ENCODE assay signal across 15 cellular contexts in genomic region chr6:87333591-87334181, GRCh38. TPM values are rescaled to one million over a fixed set of nuclear protein-coding genes. Genes with fewer than 3 reads are reported as not detected.
A peak's percentile ranks its signal among the peaks of the same experiment; 100 is the strongest.
DNase-seq lines count a peak whose midpoint lies in the region; ATAC-seq, FAIRE-seq and TF ChIP-seq lines count a peak whose summit lies in the region.
"Had no signal": no experiment of that assay in that cellular context is flagged by ENCODE, and none has a peak within 500 bp of the region (broad histone marks: within the 10 kb centered on the region; RNA-seq: fewer than 3 reads in every experiment).

No MANE protein-coding gene starts in this region.

- H3K79me2 ChIP-seq in HepG2 (ENCODE audit: insufficient read depth, low read length) (no peaks in the 10 kb centered on the region), OCI-LY7 (ENCODE audit: insufficient read depth, low read depth, low read length) (peaks cover 11% of the 10 kb centered on the region; the same call in 1 of the 2 replicates)

- H2AFZ ChIP-seq in HepG2 (ENCODE audit: low read length) (no peak overlapping the region), OCI-LY7 (ENCODE audit: low read length) (no peak overlapping the region)

- no peaks in the 10 kb centered on the region for H3K36me3 ChIP-seq in right lobe of liver
- no peaks in the 10 kb centered on the region; a peak in 1 of 5 replicates for H3K36me3 ChIP-seq in HepG2 (replicated peaks in 1 of 2; ENCODE audit: control insufficient read depth in 1 of 2, insufficient read depth in 2 of 2, low read length in 2 of 2)
- no peaks in the 10 kb centered on the region; the same call in 1 of the 2 replicates for H3K36me3 ChIP-seq in OCI-LY7 (ENCODE audit: insufficient read depth, low read length)
- H3K36me3 ChIP-seq in thymus (ENCODE audit: control insufficient read depth, insufficient read depth): no peaks in the 10 kb centered on the region
- H3K36me3 ChIP-seq: esophagus squamous epithelium, sigmoid colon had no signal

- H3K4me2 ChIP-seq in HepG2 (ENCODE audit: low read depth, low read length): no peak overlapping the region
- peak overlapping the region; percentile 17; the same call in 1 of the 2 replicates for H3K4me2 ChIP-seq in OCI-LY7 (ENCODE audit: low read length)

- H3K4me3 ChIP-seq in right lobe of liver (no peak overlapping the region), HepG2 (replicated peaks in 1 of 3; ENCODE audit: insufficient read depth in 1 of 3, low read depth in 2 of 3, low read length in 3 of 3) (no peak overlapping the region), OCI-LY7 (ENCODE audit: low read depth, low read length, poor library complexity, severe bottlenecking) (no peak overlapping the region), thymus (ENCODE audit: low read length) (no peak overlapping the region)
- H3K4me3 ChIP-seq: esophagus squamous epithelium, lung, sigmoid colon had no signal

- no peak overlapping the region for H3K4me3 Mint-ChIP-seq in stimulated activated effector memory CD8-positive, alpha-beta T cell treated with anti-CD3 and anti-CD28 coated beads, Interleukin-12 subunit alpha, Interleukin-12 subunit beta, amount 100 ng/mL, for 72 hours
- H3K4me3 Mint-ChIP-seq in Calu3 (ENCODE audit: low read depth, unreplicated experiment): no peak overlapping the region

- H3K9me3 ChIP-seq in right lobe of liver: no peaks in the 10 kb centered on the region
- no peaks in the 10 kb centered on the region for H3K9me3 ChIP-seq in HepG2 (ENCODE audit: low read length)
- no peaks in the 10 kb centered on the region for H3K9me3 ChIP-seq in OCI-LY7 (ENCODE audit: low read length)
- no peaks in the 10 kb centered on the region for H3K9me3 ChIP-seq in thymus (ENCODE audit: control insufficient read depth)
- H3K9me3 ChIP-seq: esophagus squamous epithelium, sigmoid colon had no signal

- TF ChIP-seq CTCF in right lobe of liver (IDR thresholded peaks at IDR 0.05): no peak
- TF ChIP-seq CTCF in HepG2 (CRISPR knock-in tag; IDR thresholded peaks at IDR 0.05): no peak
- no peak for TF ChIP-seq CTCF in OCI-LY7 (conservative IDR thresholded peaks at IDR 0.05; ENCODE audit: low read length)
- no peak for TF ChIP-seq CTCF in Calu3 (IDR thresholded peaks at IDR 0.05; ENCODE audit: unreplicated experiment)

- H3K4me1 ChIP-seq in right lobe of liver: no peaks in the 10 kb centered on the region
- no peaks in the 10 kb centered on the region for H3K4me1 ChIP-seq in HepG2 (ENCODE audit: insufficient read depth, low read length)
- peaks cover 36% of the 10 kb centered on the region for H3K4me1 ChIP-seq in OCI-LY7 (ENCODE audit: insufficient read depth, low read length, poor library complexity, severe bottlenecking)
- H3K4me1 ChIP-seq in thymus (ENCODE audit: control insufficient read depth, insufficient read depth, low read length): peaks cover 7% of the 10 kb centered on the region
- H3K4me1 ChIP-seq: sigmoid colon had no signal

- POLR2A ChIA-PET in HepG2 (lab: Yijun Ruan, JAX) (no interaction called here), OCI-LY7 (lab: Charles Lee) (no interaction called here)

- H3K4me1 Mint-ChIP-seq in stimulated activated effector memory CD8-positive, alpha-beta T cell treated with anti-CD3 and anti-CD28 coated beads, Interleukin-12 subunit alpha, Interleukin-12 subunit beta, amount 100 ng/mL, for 72 hours: peaks cover 22% of the 10 kb centered on the region
- H3K4me1 Mint-ChIP-seq in Calu3 (ENCODE audit: low read depth, unreplicated experiment): no peaks in the 10 kb centered on the region

- no peak overlapping the region for H3K27ac Mint-ChIP-seq in stimulated activated effector memory CD8-positive, alpha-beta T cell treated with anti-CD3 and anti-CD28 coated beads, Interleukin-12 subunit alpha, Interleukin-12 subunit beta, amount 100 ng/mL, for 72 hours
- H3K27ac Mint-ChIP-seq in Calu3 (ENCODE audit: unreplicated experiment): no peak overlapping the region

- TF ChIP-seq RAD21 in HepG2 (CRISPR knock-in tag; IDR thresholded peaks at IDR 0.05): no peak

- no peaks in the 10 kb centered on the region for H3K9me2 ChIP-seq in OCI-LY7 (ENCODE audit: insufficient read depth, low read length)

- 38% methylated on average over 3 of the region's 3 CpGs for WGBS in right lobe of liver (ENCODE audit: insufficient coverage, low coverage, low lambda C conversion rate, missing lambda C conversion rate)
- 91% methylated on average over 3 of the region's 3 CpGs for WGBS in HepG2 (ENCODE audit: low lambda C conversion rate)
- 64% methylated on average over 3 of the region's 3 CpGs for WGBS in thymus

- no peak for FAIRE-seq in HepG2 (lab: Jason Lieb, UNC)

- intact Hi-C loops in right lobe of liver (cut with DNase I) (no loop called here), HepG2 (cut with micrococcal nuclease; ENCODE audit: unreplicated experiment) (no loop called here), OCI-LY7 (cut with micrococcal nuclease; ENCODE audit: unreplicated experiment) (no loop called here), Calu3 (cut with micrococcal nuclease; ENCODE audit: unreplicated experiment) (no loop called here)

- CTCF ChIA-PET in HepG2 (lab: Yijun Ruan, JAX; ENCODE audit: low intra/inter-chr PET ratio, low total read pairs): no interaction called here
- CTCF ChIA-PET in OCI-LY7 (lab: Charles Lee; ENCODE audit: unreplicated experiment): no interaction called here
- CTCF ChIA-PET in Calu3 (lab: Charles Lee): no interaction called here

- H3K9me3 Mint-ChIP-seq in stimulated activated effector memory CD8-positive, alpha-beta T cell treated with anti-CD3 and anti-CD28 coated beads, Interleukin-12 subunit alpha, Interleukin-12 subunit beta, amount 100 ng/mL, for 72 hours: no peaks in the 10 kb centered on the region
- H3K9me3 Mint-ChIP-seq in Calu3 (ENCODE audit: low read depth, unreplicated experiment): no peaks in the 10 kb centered on the region

- H3K27me3 Mint-ChIP-seq in Calu3 (ENCODE audit: unreplicated experiment): no peaks in the 10 kb centered on the region

- no TSS peak for BruUV-seq in HepG2 (replicated peaks; lab: Mats Ljungman, UMichigan)
- no TSS peak for BruUV-seq in OCI-LY7 (replicated peaks; lab: Mats Ljungman, UMichigan)
- no TSS peak for BruUV-seq in Calu3 (replicated peaks; lab: Mats Ljungman, UMichigan)

- H3K27me3 ChIP-seq in right lobe of liver: no peaks in the 10 kb centered on the region
- H3K27me3 ChIP-seq in HepG2 (ENCODE audit: control insufficient read depth in 1 of 2, insufficient read depth in 2 of 2, low read length in 2 of 2): no peaks in the 10 kb centered on the region
- no peaks in the 10 kb centered on the region for H3K27me3 ChIP-seq in thymus (ENCODE audit: control insufficient read depth, insufficient read depth)
- H3K27me3 ChIP-seq: esophagus squamous epithelium, sigmoid colon had no signal

- H3K9ac ChIP-seq in HepG2 (ENCODE audit: insufficient read depth, low read depth, low read length): no peak overlapping the region

- in situ Hi-C loops in HepG2 (cut with HindIII; ENCODE audit: extremely low pct_ligation_motif_present, low pct_unique_long_range_greater_than_20kb): no loop called here

- TF ChIP-seq POLR2A in right lobe of liver (IDR thresholded peaks at IDR 0.05): no peak
- TF ChIP-seq POLR2A in HepG2 (IDR thresholded peaks at IDR 0.05; ENCODE audit: insufficient read depth in 1 of 2, low read depth in 2 of 2, low read length in 2 of 2): no peak
- no peak for TF ChIP-seq POLR2A in erythroblast (IDR thresholded peaks at IDR 0.05; ENCODE audit: low read length)

- H4K20me1 ChIP-seq in HepG2 (ENCODE audit: insufficient read depth, low read length) (no peaks in the 10 kb centered on the region), OCI-LY7 (ENCODE audit: insufficient read depth, low read length) (no peaks in the 10 kb centered on the region)

- no peak for TF ChIP-seq EP300 in HepG2 (IDR thresholded peaks at IDR 0.05; ENCODE audit: low read depth in 2 of 2, low read length in 2 of 2)
- no peak for TF ChIP-seq EP300 in HepG2 (CRISPR knock-in tag; IDR thresholded peaks at IDR 0.05; ENCODE audit: borderline replicate concordance)

- H3K36me3 Mint-ChIP-seq in stimulated activated effector memory CD8-positive, alpha-beta T cell treated with anti-CD3 and anti-CD28 coated beads, Interleukin-12 subunit alpha, Interleukin-12 subunit beta, amount 100 ng/mL, for 72 hours: no peaks in the 10 kb centered on the region
- H3K36me3 Mint-ChIP-seq in Calu3 (ENCODE audit: insufficient read depth, unreplicated experiment): no peaks in the 10 kb centered on the region

- no peak overlapping the region for H3K27ac ChIP-seq in right lobe of liver
- H3K27ac ChIP-seq in HepG2 (ENCODE audit: extremely low read length, insufficient read depth, low read length): no peak overlapping the region
- H3K27ac ChIP-seq in OCI-LY7 (ENCODE audit: low read depth, low read length, poor library complexity, severe bottlenecking): no peak overlapping the region
- H3K27ac ChIP-seq in thymus (ENCODE audit: low read depth): peak overlapping the region; percentile 13
- H3K27ac ChIP-seq: C4-2B, esophagus squamous epithelium, sigmoid colon had no signal

- DNase-seq in right lobe of liver: no peak
- no peak for DNase-seq in HepG2 (ENCODE audit: low spot score)
- DNase-seq in OCI-LY7 (ENCODE audit: low spot score): peak; percentile 41
- peak; percentile 54 to 72 for DNase-seq in erythroblast (lab: John Stamatoyannopoulos, UW)
- no peak for DNase-seq in stimulated activated effector memory CD8-positive, alpha-beta T cell treated with anti-CD3 and anti-CD28 coated beads, Interleukin-12 subunit alpha, Interleukin-12 subunit beta, amount 100 ng/mL, for 72 hours (ENCODE audit: low spot score in 2 of 2)
- DNase-seq in Calu3: no peak
- no peak for DNase-seq in stimulated activated CD4-positive, alpha-beta T cell treated with anti-CD3 and anti-CD28 coated beads, Interleukin-15, amount 100 ng/mL, for 24 hours
- DNase-seq: activated CD4-positive, CD25-positive, alpha-beta regulatory T cell; esophagus squamous epithelium; PC-3; sigmoid colon had no signal

- ATAC-seq in right lobe of liver (peak in 3 of 4 donors; percentile 27 to 40 (median 35)), HepG2 (no peak)
- ATAC-seq in stimulated activated effector memory CD8-positive, alpha-beta T cell treated with anti-CD3 and anti-CD28 coated beads, Interleukin-12 subunit alpha, Interleukin-12 subunit beta, amount 100 ng/mL, for 72 hours: no peak
- ATAC-seq: PC-3 had no signal

RNA-seq across cellular contexts. Expression of gene GJB7, which starts 4.6 kb away (rescaled TPM):
- total RNA-seq in right lobe of liver (not detected), HepG2 (2016; rRNA removed; fragmentation: Illumina TruSeq; extraction: Trizol) (not detected in 2 replicates), OCI-LY7 (2022) (not detected in 2 replicates), Calu3 (2022) (0.47 TPM in 1 of 2 replicates, not detected in the other)
- not detected in 2 replicates for total RNA-seq in HepG2 (2016; cell fraction: cytosol; rRNA removed; fragmentation: Illumina TruSeq; extraction: Trizol; ENCODE audit: low read depth)
- not detected in 2 replicates for total RNA-seq in HepG2 (2016; cell fraction: insoluble cytoplasmic fraction; rRNA removed; fragmentation: Illumina TruSeq; extraction: Trizol)
- not detected in 2 replicates for total RNA-seq in HepG2 (2016; cell fraction: membrane; rRNA removed; fragmentation: Illumina TruSeq; extraction: Trizol)
- total RNA-seq in HepG2 (2016; cell fraction: nucleus; rRNA removed; fragmentation: Illumina TruSeq; extraction: Trizol): not detected in 2 replicates
- polyA plus RNA-seq in HepG2 (2011; rRNA removed) (not detected in 2 replicates), thymus (0.07 TPM)
- polyA plus RNA-seq in HepG2 (2011; cell fraction: cytosol; rRNA removed): not detected in 2 replicates
- not detected in 2 replicates for polyA plus RNA-seq in HepG2 (2011; cell fraction: nucleus; rRNA removed)
- polyA plus RNA-seq in HepG2 (2012): not detected in 2 replicates
- polyA plus RNA-seq in HepG2 (2016; cell fraction: cytosol; fragmentation: Illumina TruSeq; extraction: Trizol; ENCODE audit: low read depth): not detected in 2 replicates
- polyA plus RNA-seq in HepG2 (2016; cell fraction: insoluble cytoplasmic fraction; fragmentation: Illumina TruSeq; extraction: Trizol; ENCODE audit: low read depth): not detected in 2 replicates
- not detected in 2 replicates for polyA plus RNA-seq in HepG2 (2016; cell fraction: membrane; fragmentation: Illumina TruSeq; extraction: Trizol; ENCODE audit: low read depth)
- polyA plus RNA-seq in HepG2 (2016; cell fraction: nucleus; fragmentation: Illumina TruSeq; extraction: Trizol; ENCODE audit: insufficient read depth, low read depth): not detected in 2 replicates
- not detected in 2 replicates for polyA minus RNA-seq in HepG2 (2011; rRNA and poly(A)+ RNA removed; ENCODE audit: low replicate concordance)
- not detected in 2 replicates for polyA minus RNA-seq in HepG2 (2011; cell fraction: cytosol; rRNA and poly(A)+ RNA removed)
- polyA minus RNA-seq in HepG2 (2011; cell fraction: nucleus; rRNA and poly(A)+ RNA removed): not detected in 2 replicates
- total RNA-seq in OCI-LY7 (2014; rRNA removed; shearing (Covaris generic)): not detected in 2 replicates
- total RNA-seq: esophagus squamous epithelium, sigmoid colon had no signal
- polyA plus RNA-seq: adipose tissue, sigmoid colon had no signal

RNA-seq across cellular contexts. Expression of gene C6orf163, which starts 10.9 kb away (rescaled TPM):
- total RNA-seq in right lobe of liver: 1 to 10 TPM in 4 of 6 experiments, under 1 TPM in 2; 0.55 to 1.7 (median 1.4) TPM
- total RNA-seq in HepG2 (2016; rRNA removed; fragmentation: Illumina TruSeq; extraction: Trizol): 0.79 and 1.8 TPM in 2 replicates
- total RNA-seq in HepG2 (2016; cell fraction: cytosol; rRNA removed; fragmentation: Illumina TruSeq; extraction: Trizol; ENCODE audit: low read depth): 0.51 and 0.79 TPM in 2 replicates
- total RNA-seq in HepG2 (2016; cell fraction: insoluble cytoplasmic fraction; rRNA removed; fragmentation: Illumina TruSeq; extraction: Trizol): 1.7 TPM in 1 of 2 replicates, not detected in the other
- total RNA-seq in HepG2 (2016; cell fraction: membrane; rRNA removed; fragmentation: Illumina TruSeq; extraction: Trizol): 0.41 and 0.65 TPM in 2 replicates
- 3.7 and 5.6 TPM in 2 replicates for total RNA-seq in HepG2 (2016; cell fraction: nucleus; rRNA removed; fragmentation: Illumina TruSeq; extraction: Trizol)
- polyA plus RNA-seq in HepG2 (2011; rRNA removed): 0.62 and 1.0 TPM in 2 replicates
- 0.04 and 0.12 TPM in 2 replicates for polyA plus RNA-seq in HepG2 (2011; cell fraction: cytosol; rRNA removed)
- 1.6 and 2.4 TPM in 2 replicates for polyA plus RNA-seq in HepG2 (2011; cell fraction: nucleus; rRNA removed)
- 1.0 and 1.1 TPM in 2 replicates for polyA plus RNA-seq in HepG2 (2012)
- 0.25 and 0.34 TPM in 2 replicates for polyA plus RNA-seq in HepG2 (2016; cell fraction: cytosol; fragmentation: Illumina TruSeq; extraction: Trizol; ENCODE audit: low read depth)
- polyA plus RNA-seq in HepG2 (2016; cell fraction: insoluble cytoplasmic fraction; fragmentation: Illumina TruSeq; extraction: Trizol; ENCODE audit: low read depth): 0.59 and 0.89 TPM in 2 replicates
- polyA plus RNA-seq in HepG2 (2016; cell fraction: membrane; fragmentation: Illumina TruSeq; extraction: Trizol; ENCODE audit: low read depth): 0.28 TPM in 1 of 2 replicates, not detected in the other
- 4.5 and 5.2 TPM in 2 replicates for polyA plus RNA-seq in HepG2 (2016; cell fraction: nucleus; fragmentation: Illumina TruSeq; extraction: Trizol; ENCODE audit: insufficient read depth, low read depth)
- 0.33 and 0.40 TPM in 2 replicates for polyA minus RNA-seq in HepG2 (2011; rRNA and poly(A)+ RNA removed; ENCODE audit: low replicate concordance)
- 0.44 TPM in 1 of 2 replicates, not detected in the other for polyA minus RNA-seq in HepG2 (2011; cell fraction: cytosol; rRNA and poly(A)+ RNA removed)
- 7.3 and 10.1 TPM in 2 replicates for polyA minus RNA-seq in HepG2 (2011; cell fraction: nucleus; rRNA and poly(A)+ RNA removed)
- 1.4 and 7.2 TPM in 2 replicates for total RNA-seq in OCI-LY7 (2014; rRNA removed; shearing (Covaris generic))
- total RNA-seq in OCI-LY7 (2022): 2.8 and 3.0 TPM in 2 replicates
- 1.5 TPM for polyA plus RNA-seq in thymus
- total RNA-seq in Calu3 (2022): 5.9 TPM in 2 replicates

RNA-seq across cellular contexts. Expression of gene SMIM8, which starts 11.3 kb away (rescaled TPM):
- total RNA-seq in right lobe of liver: 1 to 10 TPM; 2.8 to 5.9 (median 4.3) TPM
- 10.0 and 12.2 TPM in 2 replicates for total RNA-seq in HepG2 (2016; rRNA removed; fragmentation: Illumina TruSeq; extraction: Trizol)
- total RNA-seq in HepG2 (2016; cell fraction: cytosol; rRNA removed; fragmentation: Illumina TruSeq; extraction: Trizol; ENCODE audit: low read depth): 3.2 and 5.1 TPM in 2 replicates
- total RNA-seq in HepG2 (2016; cell fraction: insoluble cytoplasmic fraction; rRNA removed; fragmentation: Illumina TruSeq; extraction: Trizol): 10.9 and 16.1 TPM in 2 replicates
- total RNA-seq in HepG2 (2016; cell fraction: membrane; rRNA removed; fragmentation: Illumina TruSeq; extraction: Trizol): 5.3 and 5.5 TPM in 2 replicates
- total RNA-seq in HepG2 (2016; cell fraction: nucleus; rRNA removed; fragmentation: Illumina TruSeq; extraction: Trizol): 9.9 and 11.3 TPM in 2 replicates
- polyA plus RNA-seq in HepG2 (2011; rRNA removed): 3.9 and 4.8 TPM in 2 replicates
- polyA plus RNA-seq in HepG2 (2011; cell fraction: cytosol; rRNA removed): 1.4 and 2.2 TPM in 2 replicates
- 2.2 and 3.6 TPM in 2 replicates for polyA plus RNA-seq in HepG2 (2011; cell fraction: nucleus; rRNA removed)
- 5.3 and 7.3 TPM in 2 replicates for polyA plus RNA-seq in HepG2 (2012)
- polyA plus RNA-seq in HepG2 (2016; cell fraction: cytosol; fragmentation: Illumina TruSeq; extraction: Trizol; ENCODE audit: low read depth): 2.5 and 2.7 TPM in 2 replicates
- polyA plus RNA-seq in HepG2 (2016; cell fraction: insoluble cytoplasmic fraction; fragmentation: Illumina TruSeq; extraction: Trizol; ENCODE audit: low read depth): 13.5 and 14.7 TPM in 2 replicates
- polyA plus RNA-seq in HepG2 (2016; cell fraction: membrane; fragmentation: Illumina TruSeq; extraction: Trizol; ENCODE audit: low read depth): 3.8 and 4.7 TPM in 2 replicates
- polyA plus RNA-seq in HepG2 (2016; cell fraction: nucleus; fragmentation: Illumina TruSeq; extraction: Trizol; ENCODE audit: insufficient read depth, low read depth): 8.7 and 9.5 TPM in 2 replicates
- polyA minus RNA-seq in HepG2 (2011; rRNA and poly(A)+ RNA removed; ENCODE audit: low replicate concordance): 0.89 and 1.1 TPM in 2 replicates
- polyA minus RNA-seq in HepG2 (2011; cell fraction: cytosol; rRNA and poly(A)+ RNA removed): 2.3 and 5.1 TPM in 2 replicates
- polyA minus RNA-seq in HepG2 (2011; cell fraction: nucleus; rRNA and poly(A)+ RNA removed): 12.4 and 14.7 TPM in 2 replicates
- 6.6 TPM in 2 replicates for total RNA-seq in OCI-LY7 (2014; rRNA removed; shearing (Covaris generic))
- total RNA-seq in OCI-LY7 (2022): 12.5 and 14.3 TPM in 2 replicates
- polyA plus RNA-seq in thymus: 8.8 TPM
- total RNA-seq in Calu3 (2022): 15.1 and 19.0 TPM in 2 replicates

Comparison
In these comparisons a context has a peak if more than half of its experiments do, and no peak if none do; other contexts are left out.
1. ATAC-seq: peak in right lobe of liver (3 of 4); none in HepG2 (single experiment) and stimulated activated effector memory CD8-positive, alpha-beta T cell treated with anti-CD3 and anti-CD28 coated beads, Interleukin-12 subunit alpha, Interleukin-12 subunit beta, amount 100 ng/mL, for 72 hours (single experiment).
2. DNase-seq: peak in OCI-LY7 (single experiment) and erythroblast (2 of 2); none in right lobe of liver (0 of 3), HepG2 (single experiment), stimulated activated effector memory CD8-positive, alpha-beta T cell treated with anti-CD3 and anti-CD28 coated beads, Interleukin-12 subunit alpha, Interleukin-12 subunit beta, amount 100 ng/mL, for 72 hours (0 of 2), Calu3 (single experiment) and stimulated activated CD4-positive, alpha-beta T cell treated with anti-CD3 and anti-CD28 coated beads, Interleukin-15, amount 100 ng/mL, for 24 hours (single experiment).